Comparison of ENCODE assay signal across 1 cellular context in the genomic region with DNA sequence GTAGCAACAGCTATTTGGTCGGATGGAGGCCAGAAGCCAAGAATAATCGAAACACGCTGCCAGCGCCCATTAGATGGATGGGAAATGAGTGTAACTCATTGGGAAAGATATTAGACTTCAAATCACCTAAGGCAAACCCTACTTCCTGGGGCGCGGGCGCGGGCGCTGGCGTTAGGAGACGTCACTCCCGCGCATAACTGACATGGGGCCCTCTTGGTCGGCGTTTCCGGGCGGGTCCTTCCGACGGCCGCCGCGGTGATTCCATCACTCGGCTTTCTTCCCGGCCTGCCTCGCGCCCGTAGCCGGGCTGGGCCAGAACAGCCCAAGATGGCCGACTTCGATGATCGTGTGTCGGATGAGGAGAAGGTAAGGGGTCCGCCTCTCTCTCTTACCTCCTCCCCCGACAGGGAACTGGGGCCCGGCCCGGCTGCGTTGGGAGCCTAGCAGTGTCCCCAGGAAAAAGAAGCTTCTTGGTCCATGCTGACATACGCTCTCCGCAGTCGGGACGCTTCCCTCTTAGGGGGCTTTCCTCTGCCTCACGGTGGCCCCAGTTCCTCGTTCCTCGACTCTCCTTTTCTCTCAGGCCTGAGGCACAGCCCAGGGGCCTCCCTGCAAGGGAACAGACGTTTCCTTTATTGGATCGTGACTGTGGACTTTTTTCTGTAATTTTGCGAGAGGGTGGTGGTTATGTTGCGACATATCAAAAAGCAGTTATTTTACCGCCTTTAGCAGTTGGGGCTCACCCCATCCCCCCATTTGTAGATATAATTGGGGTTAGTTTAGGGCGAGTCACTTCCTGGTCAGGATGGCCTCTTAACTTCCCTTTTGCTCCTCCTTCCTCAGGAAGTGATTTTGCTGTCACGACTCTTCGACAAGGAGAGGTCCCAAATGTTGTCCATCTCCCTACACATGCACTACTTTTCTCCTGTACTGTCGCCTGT.
A peak's percentile ranks its signal among the peaks of the same experiment; 100 is the strongest.
TF ChIP-seq lines count a peak whose summit lies in the region.

A gene (plus strand): TSS at position 315 of the 941 bp plus-strand sequence. CDS start 13 bp downstream, at position 328.

TF ChIP-seq in K562, 482 proteins besides CTCF, POLR2A, EP300 and RAD21 (continued from another document and continues in another):
- TF ChIP-seq, protein P1, sequence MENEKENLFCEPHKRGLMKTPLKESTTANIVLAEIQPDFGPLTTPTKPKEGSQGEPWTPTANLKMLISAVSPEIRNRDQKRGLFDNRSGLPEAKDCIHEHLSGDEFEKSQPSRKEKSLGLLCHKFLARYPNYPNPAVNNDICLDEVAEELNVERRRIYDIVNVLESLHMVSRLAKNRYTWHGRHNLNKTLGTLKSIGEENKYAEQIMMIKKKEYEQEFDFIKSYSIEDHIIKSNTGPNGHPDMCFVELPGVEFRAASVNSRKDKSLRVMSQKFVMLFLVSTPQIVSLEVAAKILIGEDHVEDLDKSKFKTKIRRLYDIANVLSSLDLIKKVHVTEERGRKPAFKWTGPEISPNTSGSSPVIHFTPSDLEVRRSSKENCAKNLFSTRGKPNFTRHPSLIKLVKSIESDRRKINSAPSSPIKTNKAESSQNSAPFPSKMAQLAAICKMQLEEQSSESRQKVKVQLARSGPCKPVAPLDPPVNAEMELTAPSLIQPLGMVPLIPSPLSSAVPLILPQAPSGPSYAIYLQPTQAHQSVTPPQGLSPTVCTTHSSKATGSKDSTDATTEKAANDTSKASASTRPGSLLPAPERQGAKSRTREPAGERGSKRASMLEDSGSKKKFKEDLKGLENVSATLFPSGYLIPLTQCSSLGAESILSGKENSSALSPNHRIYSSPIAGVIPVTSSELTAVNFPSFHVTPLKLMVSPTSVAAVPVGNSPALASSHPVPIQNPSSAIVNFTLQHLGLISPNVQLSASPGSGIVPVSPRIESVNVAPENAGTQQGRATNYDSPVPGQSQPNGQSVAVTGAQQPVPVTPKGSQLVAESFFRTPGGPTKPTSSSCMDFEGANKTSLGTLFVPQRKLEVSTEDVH (IDR thresholded peaks at IDR 0.05; ENCODE audit: low read depth, partially characterized antibody): peak; percentile 80
- TF ChIP-seq, protein P2, sequence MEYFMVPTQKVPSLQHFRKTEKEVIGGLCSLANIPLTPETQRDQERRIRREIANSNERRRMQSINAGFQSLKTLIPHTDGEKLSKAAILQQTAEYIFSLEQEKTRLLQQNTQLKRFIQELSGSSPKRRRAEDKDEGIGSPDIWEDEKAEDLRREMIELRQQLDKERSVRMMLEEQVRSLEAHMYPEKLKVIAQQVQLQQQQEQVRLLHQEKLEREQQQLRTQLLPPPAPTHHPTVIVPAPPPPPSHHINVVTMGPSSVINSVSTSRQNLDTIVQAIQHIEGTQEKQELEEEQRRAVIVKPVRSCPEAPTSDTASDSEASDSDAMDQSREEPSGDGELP (CRISPR knock-in tag; IDR thresholded peaks at IDR 0.05; ENCODE audit: borderline replicate concordance): peak; percentile 62; the same call in 1 of the 2 replicates
- peak; percentile 77 for TF ChIP-seq JUND (IDR thresholded peaks at IDR 0.05; ENCODE audit: borderline replicate concordance, low read depth, low read length)
- peak; percentile 62; the same call in 1 of the 3 replicates for TF ChIP-seq JUND (tag; IDR thresholded peaks at IDR 0.05; ENCODE audit: borderline replicate concordance, low read depth, low read length)
- TF ChIP-seq JUNB (CRISPR knock-in tag; conservative IDR thresholded peaks at IDR 0.05): no peak
- TF ChIP-seq RBM22 (IDR thresholded peaks at IDR 0.05; ENCODE audit: low read depth, low read length, poor library complexity, severe bottlenecking): no peak
- TF ChIP-seq, protein P3, sequence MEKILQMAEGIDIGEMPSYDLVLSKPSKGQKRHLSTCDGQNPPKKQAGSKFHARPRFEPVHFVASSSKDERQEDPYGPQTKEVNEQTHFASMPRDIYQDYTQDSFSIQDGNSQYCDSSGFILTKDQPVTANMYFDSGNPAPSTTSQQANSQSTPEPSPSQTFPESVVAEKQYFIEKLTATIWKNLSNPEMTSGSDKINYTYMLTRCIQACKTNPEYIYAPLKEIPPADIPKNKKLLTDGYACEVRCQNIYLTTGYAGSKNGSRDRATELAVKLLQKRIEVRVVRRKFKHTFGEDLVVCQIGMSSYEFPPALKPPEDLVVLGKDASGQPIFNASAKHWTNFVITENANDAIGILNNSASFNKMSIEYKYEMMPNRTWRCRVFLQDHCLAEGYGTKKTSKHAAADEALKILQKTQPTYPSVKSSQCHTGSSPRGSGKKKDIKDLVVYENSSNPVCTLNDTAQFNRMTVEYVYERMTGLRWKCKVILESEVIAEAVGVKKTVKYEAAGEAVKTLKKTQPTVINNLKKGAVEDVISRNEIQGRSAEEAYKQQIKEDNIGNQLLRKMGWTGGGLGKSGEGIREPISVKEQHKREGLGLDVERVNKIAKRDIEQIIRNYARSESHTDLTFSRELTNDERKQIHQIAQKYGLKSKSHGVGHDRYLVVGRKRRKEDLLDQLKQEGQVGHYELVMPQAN (IDR thresholded peaks at IDR 0.05; ENCODE audit: borderline replicate concordance): peak; percentile 82; the same call in 1 of the 2 replicates
- peak; percentile 48; the same call in 1 of the 2 replicates for TF ChIP-seq ZNF584 (CRISPR knock-in tag; IDR thresholded peaks at IDR 0.05; ENCODE audit: low read depth)
- no peak for TF ChIP-seq TOE1 (IDR thresholded peaks at IDR 0.05; ENCODE audit: borderline replicate concordance)
- TF ChIP-seq TOE1 (CRISPR knock-in tag; IDR thresholded peaks at IDR 0.05; ENCODE audit: borderline replicate concordance, low read depth): no peak
- no peak for TF ChIP-seq SAFB2 (IDR thresholded peaks at IDR 0.05; ENCODE audit: borderline replicate concordance, low read depth, low read length, severe bottlenecking)
- TF ChIP-seq PHF20 (IDR thresholded peaks at IDR 0.05; ENCODE audit: partially characterized antibody): peak; percentile 68
- TF ChIP-seq ZNF561 (CRISPR knock-in tag; conservative IDR thresholded peaks at IDR 0.05): no peak
- peak; percentile 69; the same call in 1 of the 2 replicates for TF ChIP-seq FOXP1 (CRISPR knock-in tag; IDR thresholded peaks at IDR 0.05)
- TF ChIP-seq STAG1 (CRISPR knock-in tag; IDR thresholded peaks at IDR 0.05; ENCODE audit: borderline replicate concordance): no peak
- TF ChIP-seq, protein P4, sequence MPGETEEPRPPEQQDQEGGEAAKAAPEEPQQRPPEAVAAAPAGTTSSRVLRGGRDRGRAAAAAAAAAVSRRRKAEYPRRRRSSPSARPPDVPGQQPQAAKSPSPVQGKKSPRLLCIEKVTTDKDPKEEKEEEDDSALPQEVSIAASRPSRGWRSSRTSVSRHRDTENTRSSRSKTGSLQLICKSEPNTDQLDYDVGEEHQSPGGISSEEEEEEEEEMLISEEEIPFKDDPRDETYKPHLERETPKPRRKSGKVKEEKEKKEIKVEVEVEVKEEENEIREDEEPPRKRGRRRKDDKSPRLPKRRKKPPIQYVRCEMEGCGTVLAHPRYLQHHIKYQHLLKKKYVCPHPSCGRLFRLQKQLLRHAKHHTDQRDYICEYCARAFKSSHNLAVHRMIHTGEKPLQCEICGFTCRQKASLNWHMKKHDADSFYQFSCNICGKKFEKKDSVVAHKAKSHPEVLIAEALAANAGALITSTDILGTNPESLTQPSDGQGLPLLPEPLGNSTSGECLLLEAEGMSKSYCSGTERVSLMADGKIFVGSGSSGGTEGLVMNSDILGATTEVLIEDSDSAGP (CRISPR knock-in tag; IDR thresholded peaks at IDR 0.05): peak; percentile 12; the same call in 1 of the 2 replicates
- no peak for TF ChIP-seq FOXJ3 (CRISPR knock-in tag; IDR thresholded peaks at IDR 0.05)
- TF ChIP-seq ESRRA (IDR thresholded peaks at IDR 0.05; ENCODE audit: borderline replicate concordance, low read depth): peak; percentile 63; the same call in 1 of the 2 replicates
- TF ChIP-seq ESRRB (CRISPR knock-in tag; IDR thresholded peaks at IDR 0.05; ENCODE audit: borderline replicate concordance): no peak
- TF ChIP-seq, protein P5, sequence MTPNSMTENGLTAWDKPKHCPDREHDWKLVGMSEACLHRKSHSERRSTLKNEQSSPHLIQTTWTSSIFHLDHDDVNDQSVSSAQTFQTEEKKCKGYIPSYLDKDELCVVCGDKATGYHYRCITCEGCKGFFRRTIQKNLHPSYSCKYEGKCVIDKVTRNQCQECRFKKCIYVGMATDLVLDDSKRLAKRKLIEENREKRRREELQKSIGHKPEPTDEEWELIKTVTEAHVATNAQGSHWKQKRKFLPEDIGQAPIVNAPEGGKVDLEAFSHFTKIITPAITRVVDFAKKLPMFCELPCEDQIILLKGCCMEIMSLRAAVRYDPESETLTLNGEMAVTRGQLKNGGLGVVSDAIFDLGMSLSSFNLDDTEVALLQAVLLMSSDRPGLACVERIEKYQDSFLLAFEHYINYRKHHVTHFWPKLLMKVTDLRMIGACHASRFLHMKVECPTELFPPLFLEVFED (CRISPR knock-in tag; conservative IDR thresholded peaks at IDR 0.05): peak; percentile 58; the same call in 1 of the 2 replicates
- TF ChIP-seq, protein P6, sequence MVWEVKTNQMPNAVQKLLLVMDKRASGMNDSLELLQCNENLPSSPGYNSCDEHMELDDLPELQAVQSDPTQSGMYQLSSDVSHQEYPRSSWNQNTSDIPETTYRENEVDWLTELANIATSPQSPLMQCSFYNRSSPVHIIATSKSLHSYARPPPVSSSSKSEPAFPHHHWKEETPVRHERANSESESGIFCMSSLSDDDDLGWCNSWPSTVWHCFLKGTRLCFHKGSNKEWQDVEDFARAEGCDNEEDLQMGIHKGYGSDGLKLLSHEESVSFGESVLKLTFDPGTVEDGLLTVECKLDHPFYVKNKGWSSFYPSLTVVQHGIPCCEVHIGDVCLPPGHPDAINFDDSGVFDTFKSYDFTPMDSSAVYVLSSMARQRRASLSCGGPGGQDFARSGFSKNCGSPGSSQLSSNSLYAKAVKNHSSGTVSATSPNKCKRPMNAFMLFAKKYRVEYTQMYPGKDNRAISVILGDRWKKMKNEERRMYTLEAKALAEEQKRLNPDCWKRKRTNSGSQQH (CRISPR knock-in tag; IDR thresholded peaks at IDR 0.05): peak; percentile 69; the same call in 1 of the 2 replicates
- TF ChIP-seq CCNT2 (IDR thresholded peaks at IDR 0.05; ENCODE audit: borderline replicate concordance, extremely low read depth, insufficient read length, low read depth, low read length): peak; percentile 76
- TF ChIP-seq NFRKB (IDR thresholded peaks at IDR 0.05; ENCODE audit: low read depth): peak; percentile 98
- TF ChIP-seq ZNF384 (IDR thresholded peaks at IDR 0.05; ENCODE audit: low read depth, low read length): 0 out of 2 replicates have a peak, but pooled peaks have one; percentile 34
- no peak for TF ChIP-seq PTTG1 (tag; IDR thresholded peaks at IDR 0.05; ENCODE audit: low read depth)
- TF ChIP-seq LCOR (CRISPR knock-in tag; IDR thresholded peaks at IDR 0.05): peak; percentile 21; the same call in 1 of the 2 replicates
- TF ChIP-seq HEY1 (CRISPR knock-in tag; IDR thresholded peaks at IDR 0.05; ENCODE audit: borderline replicate concordance): 0 out of 2 replicates have a peak, but pooled peaks have one; percentile 12
- TF ChIP-seq, protein P7, sequence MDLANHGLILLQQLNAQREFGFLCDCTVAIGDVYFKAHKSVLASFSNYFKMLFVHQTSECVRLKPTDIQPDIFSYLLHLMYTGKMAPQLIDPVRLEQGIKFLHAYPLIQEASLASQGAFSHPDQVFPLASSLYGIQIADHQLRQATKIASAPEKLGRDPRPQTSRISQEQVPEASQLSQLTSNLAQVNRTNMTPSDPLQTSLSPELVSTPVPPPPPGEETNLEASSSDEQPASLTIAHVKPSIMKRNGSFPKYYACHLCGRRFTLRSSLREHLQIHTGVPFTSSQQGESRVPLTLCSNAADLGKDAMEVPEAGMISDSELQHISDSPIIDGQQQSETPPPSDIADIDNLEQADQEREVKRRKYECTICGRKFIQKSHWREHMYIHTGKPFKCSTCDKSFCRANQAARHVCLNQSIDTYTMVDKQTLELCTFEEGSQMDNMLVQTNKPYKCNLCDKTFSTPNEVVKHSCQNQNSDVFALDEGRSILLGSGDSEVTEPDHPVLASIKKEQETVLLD (IDR thresholded peaks at IDR 0.05): peak; percentile 63; the same call in 1 of the 2 replicates
- 0 out of 2 replicates have a peak, but pooled peaks have one; percentile 56 for TF ChIP-seq ZZZ3 (IDR thresholded peaks at IDR 0.05)
- peak; percentile 99 for TF ChIP-seq TAF1 (IDR thresholded peaks at IDR 0.05; ENCODE audit: control insufficient read depth, extremely low read depth, insufficient read depth, low read length, severe bottlenecking)
- no peak for TF ChIP-seq NELFE (IDR thresholded peaks at IDR 0.05; ENCODE audit: insufficient read depth, insufficient read length)
- no peak for TF ChIP-seq ZFP1 (CRISPR knock-in tag; IDR thresholded peaks at IDR 0.05)
- TF ChIP-seq, protein P8, sequence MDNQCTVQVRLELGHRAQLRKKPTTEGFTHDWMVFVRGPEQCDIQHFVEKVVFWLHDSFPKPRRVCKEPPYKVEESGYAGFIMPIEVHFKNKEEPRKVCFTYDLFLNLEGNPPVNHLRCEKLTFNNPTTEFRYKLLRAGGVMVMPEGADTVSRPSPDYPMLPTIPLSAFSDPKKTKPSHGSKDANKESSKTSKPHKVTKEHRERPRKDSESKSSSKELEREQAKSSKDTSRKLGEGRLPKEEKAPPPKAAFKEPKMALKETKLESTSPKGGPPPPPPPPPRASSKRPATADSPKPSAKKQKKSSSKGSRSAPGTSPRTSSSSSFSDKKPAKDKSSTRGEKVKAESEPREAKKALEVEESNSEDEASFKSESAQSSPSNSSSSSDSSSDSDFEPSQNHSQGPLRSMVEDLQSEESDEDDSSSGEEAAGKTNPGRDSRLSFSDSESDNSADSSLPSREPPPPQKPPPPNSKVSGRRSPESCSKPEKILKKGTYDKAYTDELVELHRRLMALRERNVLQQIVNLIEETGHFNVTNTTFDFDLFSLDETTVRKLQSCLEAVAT (IDR thresholded peaks at IDR 0.05): peak; percentile 11 to 69; a peak in 2 of 4 replicates
- TF ChIP-seq ZSCAN32 (CRISPR knock-in tag; IDR thresholded peaks at IDR 0.05): 0 out of 2 replicates have a peak, but pooled peaks have one; percentile 9
- TF ChIP-seq ELF1 (tag; IDR thresholded peaks at IDR 0.05): peak; percentile 89
- no peak for TF ChIP-seq ZNF124 (CRISPR knock-in tag; IDR thresholded peaks at IDR 0.05)
- TF ChIP-seq ZC3H8 (IDR thresholded peaks at IDR 0.05): 0 out of 2 replicates have a peak, but pooled peaks have one; percentile 50
